ENCODE assay signal across 11 cellular contexts in the genomic region with DNA sequence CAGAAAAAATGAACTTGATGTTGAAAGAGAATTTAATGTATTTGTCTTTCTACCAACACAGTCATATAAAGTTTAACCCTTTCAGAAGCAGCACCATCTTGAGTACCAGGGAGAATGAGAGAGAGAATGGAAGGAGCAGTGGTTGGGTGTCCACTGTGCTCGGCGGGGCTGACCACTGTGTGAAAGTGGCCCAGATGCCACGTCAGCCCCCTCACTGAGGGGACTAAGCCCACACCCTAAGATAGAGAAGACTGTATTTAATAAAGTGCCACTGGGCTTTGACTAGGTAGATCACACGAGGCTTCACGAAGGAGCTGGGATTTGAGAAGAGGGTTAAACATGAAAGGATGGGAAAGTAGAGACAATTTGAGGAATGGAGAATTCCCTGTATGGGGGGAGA. TPM values are rescaled to one million over a fixed set of nuclear protein-coding genes. Genes with fewer than 3 reads are reported as not detected.
DNase-seq lines count a peak whose midpoint lies in the region; ATAC-seq and TF ChIP-seq lines count a peak whose summit lies in the region.
"Had no signal": no experiment of that assay in that cellular context is flagged by ENCODE, and none has a peak within 500 bp of the region (broad histone marks: within the 10 kb centered on the region; RNA-seq: fewer than 3 reads in every experiment).

No MANE protein-coding gene starts in this region.

- peaks cover 6% of the 10 kb centered on the region for H3K36me3 Mint-ChIP-seq in central memory CD8-positive, alpha-beta T cell (ENCODE audit: insufficient read depth)
- no peaks in the 10 kb centered on the region for H3K36me3 Mint-ChIP-seq in mesothelial cell of epicardium

- TF ChIP-seq CTCF in PC-9 (conservative IDR thresholded peaks at IDR 0.05) (no peak), mesothelial cell of epicardium (IDR thresholded peaks at IDR 0.05; ENCODE audit: unreplicated experiment) (no peak), stomach (IDR thresholded peaks at IDR 0.05) (no peak), prostate gland (IDR thresholded peaks at IDR 0.05) (no peak)

- no peaks in the 10 kb centered on the region for H3K79me2 ChIP-seq in PC-9 (ENCODE audit: low read depth)

- POLR2A ChIA-PET in PC-9 (lab: Charles Lee; ENCODE audit: unreplicated experiment), result interaction anchor here (0.6 to 1.7 kb wide), 2 partner anchors 60 to 170 kb away, joined by 7 to 16 read pairs; a partner anchor contains a TSS

- H3K36me3 ChIP-seq in PC-9 (ENCODE audit: low read depth) (no peaks in the 10 kb centered on the region), stomach (no peaks in the 10 kb centered on the region), prostate gland (no peaks in the 10 kb centered on the region)

- H3F3A ChIP-seq in PC-9 (ENCODE audit: insufficient read depth, low read depth), result peaks cover 18% of the 10 kb centered on the region

- BruUV-seq in PC-9 (replicated peaks; lab: Mats Ljungman, UMichigan), result no TSS peak

- H3K4me3 Mint-ChIP-seq in central memory CD8-positive, alpha-beta T cell, result no peak overlapping the region
- H3K4me3 Mint-ChIP-seq in mesothelial cell of epicardium, result no peak overlapping the region
- H3K4me3 Mint-ChIP-seq: activated naive CD8-positive, alpha-beta T cell treated with anti-CD3 and anti-CD28 coated beads, Interleukin-2, amount 50 U/mL, for 24 hours had no signal

- ATAC-seq in central memory CD8-positive, alpha-beta T cell (replicated peaks; ENCODE audit: extremely low read depth, poor library complexity, severe bottlenecking), result no peak
- no peak for ATAC-seq in HG03175 (IDR thresholded peaks at IDR 0.05; ENCODE audit: unreplicated experiment)
- no peak for ATAC-seq in HG03442 (IDR thresholded peaks at IDR 0.05; ENCODE audit: unreplicated experiment)
- no peak for ATAC-seq in HG02938 (IDR thresholded peaks at IDR 0.05; ENCODE audit: unreplicated experiment)
- ATAC-seq: activated naive CD8-positive, alpha-beta T cell treated with anti-CD3 and anti-CD28 coated beads, Interleukin-2, amount 50 U/mL, for 24 hours had no signal

- H3K4me1 ChIP-seq in PC-9 (replicated peaks; ENCODE audit: insufficient read depth), result peaks cover 35% of the 10 kb centered on the region
- H3K4me1 ChIP-seq in stomach, result peaks cover 0 to 49% (median 24%) of the 10 kb centered on the region in 4 donors
- H3K4me1 ChIP-seq in prostate gland (replicated peaks), result no peaks in the 10 kb centered on the region

- no peaks in the 10 kb centered on the region for H3K9me2 ChIP-seq in PC-9 (ENCODE audit: insufficient read depth)

- TF ChIP-seq POLR2A in stomach (IDR thresholded peaks at IDR 0.05), result no peak
- no peak for TF ChIP-seq POLR2A in prostate gland (IDR thresholded peaks at IDR 0.05)

- CTCF ChIA-PET in PC-9 (lab: Charles Lee), result interaction anchor here (0.5 kb wide), 1 partner anchor 109 kb away, joined by 3 read pairs; no protein-coding TSS in a partner anchor

- DNase-seq in PC-9, result no peak
- DNase-seq in central memory CD8-positive, alpha-beta T cell (ENCODE audit: low spot score in 2 of 2), result no peak
- no peak for DNase-seq in mesothelial cell of epicardium (ENCODE audit: low spot score in 2 of 2, unreplicated experiment in 2 of 2)
- no peak for DNase-seq in stomach
- no peak for DNase-seq in prostate gland (ENCODE audit: low spot score)
- DNase-seq: activated naive CD8-positive, alpha-beta T cell treated with anti-CD3 and anti-CD28 coated beads, Interleukin-2, amount 50 U/mL, for 24 hours; effector memory CD4-positive, alpha-beta T cell; KG1 had no signal

- 77 to 88% (median 80%) methylated on average over 5 of the region's 5 CpGs for WGBS in stomach, 5 donors
- WGBS in prostate gland, result 88% methylated on average over 5 of the region's 5 CpGs

- no peak overlapping the region for H3K27ac ChIP-seq in PC-9
- peak overlapping the region in 4 of 5 donors; percentile 70 to 87 (median 78) for H3K27ac ChIP-seq in stomach
- H3K27ac ChIP-seq in prostate gland, result peak overlapping the region in 1 of 2 donors; percentile 55

- H3K4me2 ChIP-seq in PC-9, result peak overlapping the region; percentile 56

- H3K4me3 ChIP-seq in PC-9, result no peak overlapping the region
- no peak overlapping the region for H3K4me3 ChIP-seq in stomach
- no peak overlapping the region for H3K4me3 ChIP-seq in prostate gland

- no peaks in the 10 kb centered on the region for H4K20me1 ChIP-seq in PC-9 (ENCODE audit: insufficient read depth)

- intact Hi-C loops in PC-9 (cut with micrococcal nuclease; ENCODE audit: unreplicated experiment), result loop anchor here (5.0 kb wide), 1 partner anchor 211 kb away; no protein-coding TSS in a partner anchor
- intact Hi-C loops in stomach (cut with DNase I; ENCODE audit: low total_unique reads), result no loop called here
- intact Hi-C loops in prostate gland (cut with DNase I), result loop anchor here (5.0 kb wide), 2 partner anchors 114 to 319 kb away; no protein-coding TSS in a partner anchor

- no peaks in the 10 kb centered on the region for H3K27me3 ChIP-seq in PC-9 (ENCODE audit: insufficient read depth, low read depth)
- H3K27me3 ChIP-seq in stomach, result peaks cover 0 to 7% (median 0%) of the 10 kb centered on the region in 3 donors
- H3K27me3 ChIP-seq in prostate gland (replicated peaks; ENCODE audit: insufficient read depth), result no peaks in the 10 kb centered on the region

- TF ChIP-seq EP300 in stomach (IDR thresholded peaks at IDR 0.05), result no peak

- H3K9me3 ChIP-seq in PC-9 (ENCODE audit: insufficient read depth, low read depth) (no peaks in the 10 kb centered on the region), stomach (no peaks in the 10 kb centered on the region), prostate gland (no peaks in the 10 kb centered on the region)

- H3K4me1 Mint-ChIP-seq in central memory CD8-positive, alpha-beta T cell, result peaks cover 14% of the 10 kb centered on the region
- peaks cover 34% of the 10 kb centered on the region for H3K4me1 Mint-ChIP-seq in mesothelial cell of epicardium

- H3K9me3 Mint-ChIP-seq in central memory CD8-positive, alpha-beta T cell, result no peaks in the 10 kb centered on the region
- no peaks in the 10 kb centered on the region for H3K9me3 Mint-ChIP-seq in mesothelial cell of epicardium
- H3K9me3 Mint-ChIP-seq: activated naive CD8-positive, alpha-beta T cell treated with anti-CD3 and anti-CD28 coated beads, Interleukin-2, amount 50 U/mL, for 24 hours had no signal

- H2AFZ ChIP-seq in PC-9, result no peak overlapping the region

- peaks cover 9% of the 10 kb centered on the region for H3K27me3 Mint-ChIP-seq in central memory CD8-positive, alpha-beta T cell
- H3K27me3 Mint-ChIP-seq in mesothelial cell of epicardium (ENCODE audit: low read depth), result peaks cover 8% of the 10 kb centered on the region

- H3K27ac Mint-ChIP-seq in central memory CD8-positive, alpha-beta T cell (ENCODE audit: low read depth), result peak overlapping the region; percentile 3
- H3K27ac Mint-ChIP-seq in mesothelial cell of epicardium, result peak overlapping the region; percentile 23
- H3K27ac Mint-ChIP-seq: activated naive CD8-positive, alpha-beta T cell treated with anti-CD3 and anti-CD28 coated beads, Interleukin-2, amount 50 U/mL, for 24 hours had no signal

RNA-seq across cellular contexts. Expression of a gene that starts 31.2 kb away (rescaled TPM):
- total RNA-seq in PC-9 (2021) (0.50 and 1.3 TPM in 2 replicates), mesothelial cell of epicardium (0.84 to 1.0 TPM (median 1.0 TPM) in 3 replicates), stomach (1 to 10 TPM in 2 of 5 donors, not detected in 3; 1.1 to 1.2 TPM), prostate gland (1 to 10 TPM in 1 of 2 donors, not detected in 1; 4.0 TPM)
- polyA plus RNA-seq in stomach, result 1 to 10 TPM; 4.1 to 6.9 (median 5.3) TPM

RNA-seq across cellular contexts. Expression of a gene that starts 59.9 kb away (rescaled TPM):
- total RNA-seq in PC-9 (2021), result 10.2 and 10.8 TPM in 2 replicates
- 134 to 147 TPM (median 146 TPM) in 3 replicates for total RNA-seq in mesothelial cell of epicardium
- total RNA-seq in stomach, result 10 to 100 TPM in 4 of 5 donors, not detected in 1; 14.0 to 59.8 (median 24.3) TPM
- polyA plus RNA-seq in stomach, result 10 to 100 TPM; 19.9 to 60.2 (median 33.0) TPM
- 10 to 100 TPM in 1 of 2 donors, 1 to 10 TPM in 1; 6.0 to 14.8 TPM for total RNA-seq in prostate gland
